In genomic region chr10:15775513-15775912, GRCh38 we compare ENCODE assay signal across 17 cellular contexts.
DNase-seq lines count a peak whose midpoint lies in the region; ATAC-seq, FAIRE-seq and TF ChIP-seq lines count a peak whose summit lies in the region.
"Had no signal": no experiment of that assay in that cellular context is flagged by ENCODE, and none has a peak within 500 bp of the region (broad histone marks: within the 10 kb centered on the region; RNA-seq: fewer than 3 reads in every experiment).

No MANE protein-coding gene starts in this region.

- no peak for TF ChIP-seq CTCF in fibroblast of mammary gland (conservative IDR thresholded peaks at IDR 0.05; ENCODE audit: control insufficient read depth, insufficient read depth, low read depth, low read length)
- no peak for TF ChIP-seq CTCF in retinal pigment epithelial cell (conservative IDR thresholded peaks at IDR 0.05; ENCODE audit: low read depth, low read length)

- no peak overlapping the region for H3K4me3 ChIP-seq in fibroblast of mammary gland (ENCODE audit: control insufficient read depth, low read depth, low read length)
- no peak overlapping the region for H3K4me3 ChIP-seq in retinal pigment epithelial cell (ENCODE audit: low read length)
- H3K4me3 ChIP-seq: cardiac muscle cell, heart left ventricle, ovary, uterus had no signal

- no peak for FAIRE-seq in RCC 7860 (lab: Jason Lieb, UNC)

- DNase-seq in EL = peak; percentile 86
- peak; percentile 60 for DNase-seq in RKO (ENCODE audit: low spot score)
- peak; percentile 76 for DNase-seq in fibroblast of mammary gland (ENCODE audit: low read depth)
- DNase-seq in retinal pigment epithelial cell (ENCODE audit: low read depth) = peak; percentile 79
- DNase-seq in SIG-M5 treated with dmso at 0.1 percent for 504 hours (lab: John Stamatoyannopoulos, UW; ENCODE audit: unreplicated experiment) = no peak
- no peak for DNase-seq in medulla oblongata (ENCODE audit: extremely low spot score)
- DNase-seq in RCC 7860 (ENCODE audit: low spot score) = no peak
- DNase-seq: CD8-positive, alpha-beta T cell; endodermal cell; heart left ventricle; NCI-H146; NCI-H446 treated with DMSO at 0.1 percent for 48 hours; ovary; stimulated activated naive CD8-positive, alpha-beta T cell treated with anti-CD3 and anti-CD28 coated beads, Interleukin-15, Interleukin-2, amounts not matched to agents 100 U/mL and 50 U/mL, for 24 hours; uterus had no signal

- no peak for ATAC-seq in HG03095 (IDR thresholded peaks at IDR 0.05; ENCODE audit: unreplicated experiment)
- ATAC-seq: CD8-positive, alpha-beta T cell; heart left ventricle; stimulated activated naive CD8-positive, alpha-beta T cell treated with anti-CD3 and anti-CD28 coated beads, Interleukin-15, Interleukin-2, amounts not matched to agents 100 U/mL and 50 U/mL, for 24 hours had no signal

Comparison
In these comparisons a context has a peak if more than half of its experiments do, and no peak if none do; other contexts are left out.
1. DNase-seq: peak in EL (single experiment), RKO (single experiment), fibroblast of mammary gland (single experiment) and retinal pigment epithelial cell (single experiment); none in SIG-M5 treated with dmso at 0.1 percent for 504 hours (single experiment), medulla oblongata (single experiment) and RCC 7860 (single experiment).